Comparison of ENCODE assay signal across 14 cellular contexts in the genomic region with DNA sequence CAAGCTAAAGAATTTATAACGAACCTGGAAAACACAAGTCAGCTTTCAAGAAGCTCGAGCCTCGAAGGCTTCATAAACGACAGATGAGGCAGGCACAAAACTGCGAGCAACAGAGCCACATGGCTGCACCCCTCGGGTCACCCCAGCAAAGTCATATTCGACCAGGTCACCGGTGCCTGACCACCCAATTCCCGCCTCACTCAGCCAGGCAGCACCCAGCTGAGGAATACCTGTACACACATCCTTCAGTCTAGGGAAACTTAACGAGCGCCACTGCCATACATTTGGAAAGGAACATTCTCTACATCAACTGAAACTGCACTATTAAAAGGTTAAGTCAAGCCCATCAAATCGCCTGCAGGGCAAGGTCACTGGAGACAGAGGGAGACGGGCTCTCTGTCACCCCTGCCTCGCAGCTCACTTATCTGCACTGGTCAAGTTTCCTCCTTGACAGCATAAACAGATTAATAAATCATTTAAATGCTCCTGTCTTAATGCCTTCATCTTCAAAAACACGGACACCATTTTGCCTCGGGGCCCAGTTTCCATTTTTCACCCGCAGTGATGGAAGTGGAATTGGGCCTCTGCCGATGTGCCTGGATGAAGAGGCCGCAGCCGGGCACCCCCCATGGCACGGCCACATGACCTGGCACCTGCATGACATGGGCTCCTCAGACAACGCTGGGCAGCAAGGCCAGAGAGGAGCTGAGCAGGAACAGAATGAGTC. TPM values are rescaled to one million over a fixed set of nuclear protein-coding genes. Genes with fewer than 3 reads are reported as not detected.
DNase-seq lines count a peak whose midpoint lies in the region; ATAC-seq and TF ChIP-seq lines count a peak whose summit lies in the region.
"Had no signal": no experiment of that assay in that cellular context is flagged by ENCODE, and none has a peak within 500 bp of the region (broad histone marks: within the 10 kb centered on the region; RNA-seq: fewer than 3 reads in every experiment).

No MANE protein-coding gene starts in this region.

- H3K4me3 Mint-ChIP-seq in activated T-cell treated with anti-CD3 and anti-CD28 coated beads, Interleukin-2, amount 50 U/mL, for 72 hours, result no peak overlapping the region
- H3K4me3 Mint-ChIP-seq: B cell; CD4-positive, alpha-beta memory T cell had no signal

- H3K4me1 Mint-ChIP-seq in activated T-cell treated with anti-CD3 and anti-CD28 coated beads, Interleukin-2, amount 50 U/mL, for 72 hours (ENCODE audit: low read depth), result no peaks in the 10 kb centered on the region
- H3K4me1 Mint-ChIP-seq: B cell had no signal

- H3K27me3 ChIP-seq in right cardiac atrium (ENCODE audit: control insufficient read depth, insufficient read depth) (no peaks in the 10 kb centered on the region), body of pancreas (no peaks in the 10 kb centered on the region)

- no peak overlapping the region for H3K4me3 ChIP-seq in right cardiac atrium (ENCODE audit: low read length)
- H3K4me3 ChIP-seq in body of pancreas, result no peak overlapping the region

- H3K27me3 Mint-ChIP-seq in activated T-cell treated with anti-CD3 and anti-CD28 coated beads, Interleukin-2, amount 50 U/mL, for 72 hours (ENCODE audit: low read depth), result no peaks in the 10 kb centered on the region
- H3K27me3 Mint-ChIP-seq: B cell; CD4-positive, alpha-beta memory T cell had no signal

- WGBS in right cardiac atrium, result 87% methylated on average over 22 of the region's 22 CpGs
- WGBS in body of pancreas, 2 donors, result 60 to 67% methylated on average over 20 to 22 of the region's 22 CpGs

- no peaks in the 10 kb centered on the region for H3K36me3 Mint-ChIP-seq in activated T-cell treated with anti-CD3 and anti-CD28 coated beads, Interleukin-2, amount 50 U/mL, for 72 hours (ENCODE audit: insufficient read depth in 2 of 2)

- no peaks in the 10 kb centered on the region for H3K9me3 Mint-ChIP-seq in activated T-cell treated with anti-CD3 and anti-CD28 coated beads, Interleukin-2, amount 50 U/mL, for 72 hours

- no peak for TF ChIP-seq CTCF in body of pancreas (IDR thresholded peaks at IDR 0.05)

- ATAC-seq in right cardiac atrium (no peak), body of pancreas (no peak), GM18502 (IDR thresholded peaks at IDR 0.05; ENCODE audit: poor library complexity, unreplicated experiment) (no peak)
- ATAC-seq in activated T-cell treated with anti-CD3 and anti-CD28 coated beads, Interleukin-2, amount 50 U/mL, for 72 hours (replicated peaks in 1 of 2), result no peak

- H3K9me3 ChIP-seq in right cardiac atrium (ENCODE audit: control insufficient read depth, low read length) (no peaks in the 10 kb centered on the region), body of pancreas (no peaks in the 10 kb centered on the region)

- H3K4me1 ChIP-seq in right cardiac atrium (ENCODE audit: control insufficient read depth, insufficient read depth, low read length) (no peaks in the 10 kb centered on the region), body of pancreas (peaks cover 25% of the 10 kb centered on the region)

- intact Hi-C loops in cardiac septum (cut with DNase I) (loop anchor here (10.0 kb wide), 1 partner anchor 1317 kb away; the partner anchor contains the start of gene AJAP1), right cardiac atrium (cut with DNase I) (loop anchor here in 1 of 4 donors (10.0 kb wide), 2 partner anchors 457 to 1317 kb away; partner anchors contain the start of gene AJAP1), body of pancreas (cut with DNase I) (no loop called here)

- DNase-seq in cardiac septum (ENCODE audit: low spot score), result peak; percentile 67
- DNase-seq in right cardiac atrium, result no peak
- no peak for DNase-seq in body of pancreas
- DNase-seq in mesenteric fat pad (ENCODE audit: low spot score), result peak; percentile 75
- no peak for DNase-seq in activated naive CD4-positive, alpha-beta T cell treated with anti-CD3 and anti-CD28 coated beads, Interleukin-2, amount 50 U/mL, for 16 hours
- DNase-seq in activated T-cell treated with anti-CD3 and anti-CD28 coated beads, Interleukin-2, amount 50 U/mL, for 72 hours, result no peak
- DNase-seq: ACHN; CD4-positive, alpha-beta memory T cell; MM.1S; NCI-H2029; NCI-H2171 treated with DMSO at 0.1 percent for 48 hours; SIG-M5 had no signal

- H3K27ac ChIP-seq in right cardiac atrium (ENCODE audit: low read length) (no peak overlapping the region), body of pancreas (peak overlapping the region in 3 of 4 donors; percentile 6 to 20 (median 14))

- TF ChIP-seq POLR2A in body of pancreas (IDR thresholded peaks at IDR 0.05), result no peak

- no peak overlapping the region for H3K27ac Mint-ChIP-seq in activated T-cell treated with anti-CD3 and anti-CD28 coated beads, Interleukin-2, amount 50 U/mL, for 72 hours
- H3K27ac Mint-ChIP-seq: B cell; CD4-positive, alpha-beta memory T cell had no signal

- H3K36me3 ChIP-seq in body of pancreas (replicated peaks in 1 of 2; ENCODE audit: insufficient read depth in 1 of 2, low read depth in 2 of 2), result no peaks in the 10 kb centered on the region

RNA-seq across cellular contexts. Expression of gene NPHP4, which starts 20.6 kb away (rescaled TPM):
- 6.6 TPM for total RNA-seq in cardiac septum
- total RNA-seq in right cardiac atrium, result 1 to 10 TPM; 4.8 to 6.0 (median 5.4) TPM
- 2.8 TPM for polyA plus RNA-seq in right cardiac atrium
- 10 to 100 TPM; 10.4 to 48.5 TPM for total RNA-seq in body of pancreas
- total RNA-seq in mesenteric fat pad, result 37.6 TPM
- 10 to 100 TPM; 12.3 to 14.5 TPM for total RNA-seq in activated T-cell treated with anti-CD3 and anti-CD28 coated beads, Interleukin-2, amount 50 U/mL, for 72 hours

Comparison
In these comparisons a context has a peak if more than half of its experiments do, and no peak if none do; other contexts are left out.
1. DNase-seq: peak in cardiac septum (single experiment) and mesenteric fat pad (single experiment); none in right cardiac atrium (0 of 3), body of pancreas (0 of 4), activated naive CD4-positive, alpha-beta T cell treated with anti-CD3 and anti-CD28 coated beads, Interleukin-2, amount 50 U/mL, for 16 hours (single experiment) and activated T-cell treated with anti-CD3 and anti-CD28 coated beads, Interleukin-2, amount 50 U/mL, for 72 hours (0 of 2).